Comparison of ENCODE assay signal across 8 cellular contexts in genomic region chr10:120948889-120949382, GRCh38.
A peak's percentile ranks its signal among the peaks of the same experiment; 100 is the strongest.
DNase-seq lines count a peak whose midpoint lies in the region; TF ChIP-seq lines count a peak whose summit lies in the region.

No MANE protein-coding gene starts in this region.

- H3K9me3 ChIP-seq in neuron (ENCODE audit: low read length) (peaks cover 5% of the 10 kb centered on the region), testis (no peaks in the 10 kb centered on the region)

- peaks cover 16% of the 10 kb centered on the region for H3K27me3 ChIP-seq in H7 (ENCODE audit: control insufficient read depth, insufficient read depth, low read length)
- peaks cover 25% of the 10 kb centered on the region for H3K27me3 ChIP-seq in neuron (ENCODE audit: insufficient read depth, low read length)
- no peaks in the 10 kb centered on the region for H3K27me3 ChIP-seq in testis

- peak; percentile 69 for TF ChIP-seq CTCF in fibroblast of villous mesenchyme (IDR thresholded peaks at IDR 0.05; ENCODE audit: insufficient read depth, low read depth, low read length)
- peak; percentile 82 to 90 (median 88) for TF ChIP-seq CTCF in testis (IDR thresholded peaks at IDR 0.05)

- no peak for TF ChIP-seq POLR2A in testis (IDR thresholded peaks at IDR 0.05)

- peak overlapping the region; percentile 44 for H3K4me3 ChIP-seq in H7 (ENCODE audit: insufficient read depth, low read depth, low read length)
- H3K4me3 ChIP-seq in fibroblast of villous mesenchyme (ENCODE audit: low read depth, low read length): no peak overlapping the region
- H3K4me3 ChIP-seq in neuron (ENCODE audit: low read length): peak overlapping the region; percentile 49
- peak overlapping the region; percentile 10 to 43 for H3K4me3 ChIP-seq in testis

- 0% methylated on average over 37 to 38 of the region's 42 CpGs for whole genome bisulfite sequencing in testis, 2 donors

- DNase-seq in ELF-1 (ENCODE audit: low read depth, low spot score): peak; percentile 91
- DNase-seq in H7: peak; percentile 95
- peak; percentile 53 for DNase-seq in NOMO-1 treated with DMSO at 0.1 percent for 48 hours (lab: John Stamatoyannopoulos, UW; ENCODE audit: unreplicated experiment)
- DNase-seq in activated T-helper 9 cell treated with anti-CD3 and anti-CD28 coated beads, Interleukin-2, amount 50 U/mL, for 16 hours (ENCODE audit: low read depth): peak; percentile 29
- peak; percentile 39 for DNase-seq in fibroblast of villous mesenchyme (ENCODE audit: low read depth)
- DNase-seq in testis: peak; percentile 80
- DNase-seq in NCI-H2107 (lab: John Stamatoyannopoulos, UW): no peak

- intact Hi-C loops in testis (cut with DNase I; ENCODE audit: low total_unique reads): loop anchor here (10.0 kb wide), 3 partner anchors 656 to 946 kb away; no protein-coding TSS in a partner anchor

- H3K4me1 ChIP-seq in neuron (ENCODE audit: insufficient read depth, low read length) (peaks cover 13% of the 10 kb centered on the region), testis (peaks cover 5% of the 10 kb centered on the region)

- H3K36me3 ChIP-seq in H7 (replicated peaks; ENCODE audit: control insufficient read depth, insufficient read depth, low read length) (no peaks in the 10 kb centered on the region), neuron (ENCODE audit: insufficient read depth, low read length) (no peaks in the 10 kb centered on the region), testis (ENCODE audit: low read depth, missing control alignments) (no peaks in the 10 kb centered on the region)

- peak overlapping the region; percentile 69 for H2AFZ ChIP-seq in neuron (ENCODE audit: low read depth, low read length)

- no peak overlapping the region for H3K27ac ChIP-seq in testis
